In genomic region chr15:66826504-66826903, GRCh38 we compare ENCODE assay signal across 29 cellular contexts.
"Had no signal": no experiment of that assay in that cellular context is flagged by ENCODE, and none has a peak within 500 bp of the region (broad histone marks: within the 10 kb centered on the region; RNA-seq: fewer than 3 reads in every experiment).

No MANE protein-coding gene starts in this region.

- H3K4me3 Mint-ChIP-seq: activated naive CD4-positive, alpha-beta T cell treated with anti-CD3 and anti-CD28 coated beads for 36 hours; activated T-cell treated with anti-CD3 and anti-CD28 coated beads, Interleukin-2, amount 50 U/mL, for 72 hours; effector memory CD8-positive, alpha-beta T cell; natural killer cell; stimulated activated effector memory CD8-positive, alpha-beta T cell treated with anti-CD3 and anti-CD28 coated beads, Interleukin-12 subunit alpha, Interleukin-12 subunit beta, amount 100 ng/mL, for 72 hours; stimulated activated naive CD8-positive, alpha-beta T cell treated with anti-CD3 and anti-CD28 coated beads, Interleukin-15, Interleukin-2, amounts not matched to agents 100 ng/mL and 50 ng/mL, for 24 hours; T-helper 2 cell treated with Interferon-gamma antibody and Interleukin-4, amounts not matched to agents 5 μg/mL and 100 μg/mL, for 36 hours; type B pancreatic cell had no signal

- H3K9me3 ChIP-seq: neutrophil, right lobe of liver, thoracic aorta, vagina had no signal

- H3K4me1 ChIP-seq: vagina had no signal

- FAIRE-seq: astrocyte, endothelial cell of umbilical vein, small intestine had no signal

- H3K36me3 Mint-ChIP-seq: natural killer cell; stimulated activated effector memory CD8-positive, alpha-beta T cell treated with anti-CD3 and anti-CD28 coated beads, Interleukin-12 subunit alpha, Interleukin-12 subunit beta, amount 100 ng/mL, for 72 hours; type B pancreatic cell had no signal

- H3K27me3 ChIP-seq: brain microvascular endothelial cell, neutrophil, right lobe of liver, vagina had no signal

- H3K27me3 Mint-ChIP-seq: stimulated activated naive CD8-positive, alpha-beta T cell treated with anti-CD3 and anti-CD28 coated beads, Interleukin-15, Interleukin-2, amounts not matched to agents 100 ng/mL and 50 ng/mL, for 24 hours had no signal

- H3K36me3 ChIP-seq: brain microvascular endothelial cell, neutrophil, right lobe of liver, thoracic aorta, vagina had no signal

- H3K9me3 Mint-ChIP-seq: activated naive CD4-positive, alpha-beta T cell treated with anti-CD3 and anti-CD28 coated beads for 36 hours; activated T-cell treated with anti-CD3 and anti-CD28 coated beads, Interleukin-2, amount 50 U/mL, for 72 hours; effector memory CD8-positive, alpha-beta T cell; natural killer cell; stimulated activated effector memory CD8-positive, alpha-beta T cell treated with anti-CD3 and anti-CD28 coated beads, Interleukin-12 subunit alpha, Interleukin-12 subunit beta, amount 100 ng/mL, for 72 hours; stimulated activated naive CD8-positive, alpha-beta T cell treated with anti-CD3 and anti-CD28 coated beads, Interleukin-15, Interleukin-2, amounts not matched to agents 100 ng/mL and 50 ng/mL, for 24 hours; T-helper 2 cell treated with Interferon-gamma antibody and Interleukin-4, amounts not matched to agents 5 μg/mL and 100 μg/mL, for 36 hours; type B pancreatic cell had no signal

- DNase-seq: activated CD4-positive, alpha-beta T cell treated with anti-CD3 and anti-CD28 coated beads for 4 hours; activated CD4-positive, alpha-beta T cell treated with anti-CD3 and anti-CD28 coated beads, Interleukin-2, amount 50 U/mL, for 4 hours; activated CD4-positive, CD25-positive, alpha-beta regulatory T cell; activated effector memory CD4-positive, alpha-beta T cell treated with Interleukin-2 at 50 U/mL for 16 hours; activated naive CD4-positive, alpha-beta T cell treated with anti-CD3 and anti-CD28 coated beads for 36 hours; activated T-cell treated with anti-CD3 and anti-CD28 coated beads for 4 hours; activated T-cell treated with anti-CD3 and anti-CD28 coated beads, Interleukin-2, amount 50 U/mL, for 72 hours; amniotic stem cell; brain microvascular endothelial cell; caudate nucleus; cortex of kidney; effector memory CD8-positive, alpha-beta T cell; foreskin fibroblast; hippocampal formation; natural killer cell; right lobe of liver; small intestine; stimulated activated CD4-positive, alpha-beta T cell treated with anti-CD3 and anti-CD28 coated beads, Interleukin-4, amount 100 ng/mL, for 24 hours; T-helper 1 cell had no signal

- H3K27ac Mint-ChIP-seq: activated naive CD4-positive, alpha-beta T cell treated with anti-CD3 and anti-CD28 coated beads for 36 hours; activated T-cell treated with anti-CD3 and anti-CD28 coated beads, Interleukin-2, amount 50 U/mL, for 72 hours; effector memory CD8-positive, alpha-beta T cell; natural killer cell; stimulated activated effector memory CD8-positive, alpha-beta T cell treated with anti-CD3 and anti-CD28 coated beads, Interleukin-12 subunit alpha, Interleukin-12 subunit beta, amount 100 ng/mL, for 72 hours; stimulated activated naive CD8-positive, alpha-beta T cell treated with anti-CD3 and anti-CD28 coated beads, Interleukin-15, Interleukin-2, amounts not matched to agents 100 ng/mL and 50 ng/mL, for 24 hours; T-helper 2 cell treated with Interferon-gamma antibody and Interleukin-4, amounts not matched to agents 5 μg/mL and 100 μg/mL, for 36 hours; type B pancreatic cell had no signal

- ATAC-seq: activated T-cell treated with anti-CD3 and anti-CD28 coated beads, Interleukin-2, amount 50 U/mL, for 72 hours; effector memory CD8-positive, alpha-beta T cell; esophagus mucosa; natural killer cell; right lobe of liver had no signal

- H3K4me1 Mint-ChIP-seq: natural killer cell; stimulated activated effector memory CD8-positive, alpha-beta T cell treated with anti-CD3 and anti-CD28 coated beads, Interleukin-12 subunit alpha, Interleukin-12 subunit beta, amount 100 ng/mL, for 72 hours had no signal

- H3K4me3 ChIP-seq: right lobe of liver, thoracic aorta, vagina had no signal

- H3K27ac ChIP-seq: brain microvascular endothelial cell, neutrophil, right lobe of liver, thoracic aorta, vagina had no signal
